Comparison of ENCODE assay signal across 9 cellular contexts in the genomic region with DNA sequence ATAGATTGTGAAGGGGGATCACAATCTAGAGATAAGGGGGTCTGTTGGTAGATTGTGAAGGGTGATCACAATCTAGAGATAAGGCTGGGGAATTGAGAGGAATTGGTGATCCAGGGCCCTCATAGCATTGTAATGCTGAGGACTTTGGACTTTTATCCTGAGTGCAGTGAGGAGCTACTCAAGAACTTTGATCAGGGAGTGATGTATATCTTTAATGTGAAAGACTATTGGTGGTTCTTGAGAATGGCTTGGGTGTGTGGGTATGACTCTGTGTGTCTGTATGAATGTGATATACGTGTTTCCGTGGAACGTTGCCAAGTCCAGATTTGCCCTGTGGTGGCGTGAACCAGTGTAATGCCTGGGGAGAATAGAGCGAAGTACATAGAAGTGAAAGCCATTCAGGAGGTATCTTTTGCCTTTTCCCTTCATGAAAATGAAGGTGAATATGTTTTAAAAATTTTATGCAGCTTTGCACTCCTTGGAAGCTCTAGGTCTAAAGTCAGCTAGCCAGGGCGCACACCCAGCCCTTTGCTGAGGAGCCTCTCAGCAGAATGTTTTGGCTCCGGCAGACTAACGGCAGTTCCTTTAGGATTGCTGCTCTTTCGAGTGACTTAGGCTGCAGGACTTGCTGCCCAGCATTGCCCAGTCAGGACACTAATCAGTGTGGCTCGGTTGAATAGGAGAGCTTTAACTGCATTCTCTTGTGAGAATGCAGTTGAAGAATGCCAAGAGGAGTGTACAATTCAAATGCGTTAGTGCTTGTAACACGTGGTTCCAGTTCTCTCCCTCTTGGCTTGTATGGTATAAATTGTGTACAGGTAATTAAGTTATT. TPM values are rescaled to one million over a fixed set of nuclear protein-coding genes. Genes with fewer than 3 reads are reported as not detected.
DNase-seq lines count a peak whose midpoint lies in the region; ATAC-seq and TF ChIP-seq lines count a peak whose summit lies in the region.
"Had no signal": no experiment of that assay in that cellular context is flagged by ENCODE, and none has a peak within 500 bp of the region (broad histone marks: within the 10 kb centered on the region; RNA-seq: fewer than 3 reads in every experiment).

No MANE protein-coding gene starts in this region.

- no peak overlapping the region for H3K27ac Mint-ChIP-seq in neural crest cell (ENCODE audit: unreplicated experiment)

- TF ChIP-seq CTCF in AG10803 (conservative IDR thresholded peaks at IDR 0.05; ENCODE audit: low read length), result no peak
- no peak for TF ChIP-seq CTCF in coronary artery (IDR thresholded peaks at IDR 0.05)
- TF ChIP-seq CTCF in neural crest cell (conservative IDR thresholded peaks at IDR 0.05), result no peak

- ATAC-seq in HG02642 (IDR thresholded peaks at IDR 0.05; ENCODE audit: poor library complexity, unreplicated experiment), result no peak
- ATAC-seq in HG02840 (IDR thresholded peaks at IDR 0.05; ENCODE audit: low FRiP score, unreplicated experiment), result no peak
- ATAC-seq: sciatic nerve had no signal

- H3K4me1 Mint-ChIP-seq in neural crest cell, result peaks cover 69% of the 10 kb centered on the region

- H3K4me3 ChIP-seq in AG10803 (ENCODE audit: low read length), result peak overlapping the region; percentile 13; the same call in 1 of the 2 replicates
- peak overlapping the region; percentile 53 for H3K4me3 ChIP-seq in coronary artery

- no peaks in the 10 kb centered on the region for H3K9me3 Mint-ChIP-seq in neural crest cell

- peak overlapping the region in 1 of 2 donors; percentile 23 for H3K27ac ChIP-seq in coronary artery

- peaks cover 2% of the 10 kb centered on the region for H3K27me3 Mint-ChIP-seq in neural crest cell (ENCODE audit: low read depth)

- H3K4me3 Mint-ChIP-seq in neural crest cell, result peak overlapping the region; percentile 64

- DNase-seq in AG10803 (ENCODE audit: low read depth), result peak; percentile 48
- DNase-seq in NCI-H2227 (lab: John Stamatoyannopoulos, UW; ENCODE audit: unreplicated experiment), result peak; percentile 29
- DNase-seq in coronary artery (ENCODE audit: low spot score), result no peak
- DNase-seq in neural crest cell (ENCODE audit: low read depth, low spot score), result no peak
- DNase-seq in occipital lobe (lab: John Stamatoyannopoulos, UW), result no peak
- DNase-seq in SIG-M5 (lab: John Stamatoyannopoulos, UW), result no peak

- no peaks in the 10 kb centered on the region for H3K36me3 Mint-ChIP-seq in neural crest cell (ENCODE audit: low read depth)

RNA-seq across cellular contexts. Expression of a gene that starts 3.5 kb away (rescaled TPM):
- 65.9 and 74.4 TPM in 2 replicates for total RNA-seq in neural crest cell
- 23.4 TPM for total RNA-seq in occipital lobe

Comparison
In these comparisons a context has a peak if more than half of its experiments do, and no peak if none do; other contexts are left out.
1. DNase-seq: peak in AG10803 (single experiment) and NCI-H2227 (single experiment); none in coronary artery (single experiment), neural crest cell (single experiment), occipital lobe (single experiment) and SIG-M5 (single experiment).